13 cellular contexts compared by ENCODE assay signal in genomic region chr14:89697281-89698060, GRCh38.
"Had no signal": no experiment of that assay in that cellular context is flagged by ENCODE, and none has a peak within 500 bp of the region (broad histone marks: within the 10 kb centered on the region; RNA-seq: fewer than 3 reads in every experiment).

No MANE protein-coding gene starts in this region.

- H3K9me3 ChIP-seq: gastrocnemius medialis, psoas muscle, SJCRH30, spleen had no signal

- H3K4me3 ChIP-seq: gastrocnemius medialis, psoas muscle, SJCRH30, spleen had no signal

- H3K27ac Mint-ChIP-seq: nephron, WTC11 had no signal

- H3K4me3 Mint-ChIP-seq: nephron, WTC11 had no signal

- ATAC-seq: gastrocnemius medialis, psoas muscle, sciatic nerve, WTC11 had no signal

- H3K27ac ChIP-seq: gastrocnemius medialis, psoas muscle, SJCRH30, spleen had no signal

- H3K36me3 ChIP-seq: gastrocnemius medialis, SJCRH30, spleen had no signal

- DNase-seq: activated CD4-positive, alpha-beta T cell treated with anti-CD3 and anti-CD28 coated beads, Interleukin-2, amount 50 U/mL, for 4 hours; activated gamma-delta T cell; effector memory CD4-positive, alpha-beta T cell; gastrocnemius medialis; kidney; mesendoderm; psoas muscle; SJCRH30; spleen; stimulated activated CD4-positive, alpha-beta T cell treated with anti-CD3 and anti-CD28 coated beads, Interleukin-2, amount 100 ng/mL, for 24 hours had no signal

- H3K27me3 ChIP-seq: gastrocnemius medialis, SJCRH30, spleen had no signal
